ENCODE assay signal across 8 cellular contexts in genomic region chr14:73723799-73724621, GRCh38. TPM values are rescaled to one million over a fixed set of nuclear protein-coding genes. Genes with fewer than 3 reads are reported as not detected.
DNase-seq lines count a peak whose midpoint lies in the region; ATAC-seq lines count a peak whose summit lies in the region.

No MANE protein-coding gene starts in this region.

- peak; percentile 73 to 81 for ATAC-seq in left cardiac atrium

- H3K4me3 ChIP-seq in CD8-positive, alpha-beta memory T cell (ENCODE audit: low read length) = no peak overlapping the region
- peak overlapping the region; percentile 33 to 63 (median 52) for H3K4me3 ChIP-seq in skeletal muscle tissue (ENCODE audit: low read length in 3 of 3)

- H3K9me3 Mint-ChIP-seq in CD8-positive, alpha-beta memory T cell = no peaks in the 10 kb centered on the region

- H3K36me3 Mint-ChIP-seq in CD8-positive, alpha-beta memory T cell = peaks cover 6 to 94% (median 25%) of the 10 kb centered on the region in 3 donors

- peaks cover 77% of the 10 kb centered on the region for H3K36me3 ChIP-seq in CD8-positive, alpha-beta memory T cell (ENCODE audit: insufficient read depth, low read length)
- H3K36me3 ChIP-seq in skeletal muscle tissue (ENCODE audit: control insufficient read depth in 3 of 3, insufficient read depth in 3 of 3, low read length in 3 of 3) = peaks cover 61 to 66% (median 62%) of the 10 kb centered on the region in 3 donors

- no peaks in the 10 kb centered on the region for H3K27me3 ChIP-seq in CD8-positive, alpha-beta memory T cell (ENCODE audit: insufficient read depth, low read length, poor library complexity, severe bottlenecking)
- H3K27me3 ChIP-seq in skeletal muscle tissue (ENCODE audit: control insufficient read depth in 3 of 3, insufficient read depth in 3 of 3, low read length in 3 of 3) = no peaks in the 10 kb centered on the region

- peak overlapping the region; percentile 80 to 94 (median 87) for H3K27ac Mint-ChIP-seq in CD8-positive, alpha-beta memory T cell

- intact Hi-C loops in left cardiac atrium (cut with DNase I) = loop anchor here in 1 of 2 donors (10.0 kb wide), 1 partner anchor 61 kb away; no protein-coding TSS in a partner anchor

- H3K9me3 ChIP-seq in CD8-positive, alpha-beta memory T cell (ENCODE audit: low read length) = no peaks in the 10 kb centered on the region
- no peaks in the 10 kb centered on the region for H3K9me3 ChIP-seq in skeletal muscle tissue (ENCODE audit: control insufficient read depth in 3 of 3, low read length in 3 of 3)

- peak overlapping the region in 2 of 7 donors; percentile 25 to 44 for H3K4me3 Mint-ChIP-seq in CD8-positive, alpha-beta memory T cell

- peaks cover 6% of the 10 kb centered on the region for H3K4me1 ChIP-seq in CD8-positive, alpha-beta memory T cell (ENCODE audit: insufficient read depth, low read length)
- peaks cover 61 to 73% (median 71%) of the 10 kb centered on the region in 3 donors for H3K4me1 ChIP-seq in skeletal muscle tissue (ENCODE audit: control insufficient read depth in 3 of 3, insufficient read depth in 3 of 3, low read length in 3 of 3)

- 17 to 64% (median 20%) methylated on average over 12 of the region's 12 CpGs for WGBS in adipose tissue, 3 donors

- H3K9ac ChIP-seq in skeletal muscle tissue (ENCODE audit: low read depth in 1 of 3, low read length in 3 of 3) = peak overlapping the region; percentile 66 to 70 (median 69)

- no peaks in the 10 kb centered on the region for H3K27me3 Mint-ChIP-seq in CD8-positive, alpha-beta memory T cell

- no peak for DNase-seq in CD8-positive, alpha-beta memory T cell
- DNase-seq in HuH-7 (ENCODE audit: low spot score) (peak; percentile 70), left cardiac atrium (peak; percentile 85), HT-29 (ENCODE audit: low spot score) (no peak), DMS153 (lab: John Stamatoyannopoulos, UW) (no peak), SW480 (ENCODE audit: low spot score) (no peak)

- POLR2A ChIA-PET in CD8-positive, alpha-beta memory T cell (lab: Charles Lee) = no interaction called here

- CTCF ChIA-PET in CD8-positive, alpha-beta memory T cell (lab: Charles Lee) = interaction anchor here (1.4 to 13.3 kb wide), 4 partner anchors 12 to 132 kb away, joined by 3 to 208 read pairs (median 4); partner anchors contain the start of gene ACOT4

- no peak overlapping the region for H3K27ac ChIP-seq in CD8-positive, alpha-beta memory T cell (ENCODE audit: low read depth, low read length)
- H3K27ac ChIP-seq in adipose tissue (ENCODE audit: low read depth, low read length) (peak overlapping the region; percentile 9), skeletal muscle tissue (ENCODE audit: low read depth, low read length) (peak overlapping the region; percentile 87)

- H3K4me1 Mint-ChIP-seq in CD8-positive, alpha-beta memory T cell = peaks cover 9 to 30% (median 16%) of the 10 kb centered on the region in 3 donors

RNA-seq across cellular contexts. Expression of gene PNMA1, which starts 9.8 kb away (rescaled TPM):
- 10 to 100 TPM; 56.8 to 61.0 TPM for total RNA-seq in CD8-positive, alpha-beta memory T cell
- polyA plus RNA-seq in CD8-positive, alpha-beta memory T cell = 43.7 TPM
- 10 to 100 TPM in 2 of 3 donors, 1 to 10 TPM in 1; 7.6 to 41.4 (median 21.6) TPM for polyA plus RNA-seq in adipose tissue
- 10 to 100 TPM; 25.9 to 29.6 TPM for total RNA-seq in left cardiac atrium
- total RNA-seq in skeletal muscle tissue = 15.1 TPM
- 6.3 and 7.5 TPM in 2 replicates for total RNA-seq in HT-29 (2014; rRNA removed; shearing (Covaris generic))

Comparison
In these comparisons a context has a peak if more than half of its experiments do, and no peak if none do; other contexts are left out.
1. DNase-seq: peak in HuH-7 (single experiment) and left cardiac atrium (single experiment); none in CD8-positive, alpha-beta memory T cell (0 of 5), HT-29 (single experiment), DMS153 (single experiment) and SW480 (single experiment).